ENCODE assay signal across 8 cellular contexts in genomic region chr19:46861691-46862503, GRCh38.
DNase-seq lines count a peak whose midpoint lies in the region; ATAC-seq and TF ChIP-seq lines count a peak whose summit lies in the region.

No MANE protein-coding gene starts in this region.

- no peaks in the 10 kb centered on the region for H3K9me2 ChIP-seq in SU-DHL-6 (replicated peaks; ENCODE audit: insufficient read depth, low read length)

- peaks cover 56% of the 10 kb centered on the region for H3K79me2 ChIP-seq in SU-DHL-6 (ENCODE audit: insufficient read depth, low read length)

- H3K4me1 ChIP-seq in subcutaneous abdominal adipose tissue (ENCODE audit: control insufficient read depth in 5 of 5, insufficient read depth in 5 of 5, low read length in 5 of 5): peaks cover 5 to 54% (median 52%) of the 10 kb centered on the region in 5 donors

- no peaks in the 10 kb centered on the region; the same call in none of the 2 replicates for H3F3A ChIP-seq in SU-DHL-6 (ENCODE audit: insufficient read depth)

- H2AFZ ChIP-seq in SU-DHL-6 (ENCODE audit: low read depth, low read length, severe bottlenecking): no peak overlapping the region

- no peak for TF ChIP-seq CTCF in AG09309 (IDR thresholded peaks at IDR 0.05; ENCODE audit: control insufficient read depth, insufficient read depth, low read depth, low read length, missing control alignments)
- TF ChIP-seq CTCF in GM12865 (IDR thresholded peaks at IDR 0.05; ENCODE audit: insufficient read depth, low read depth, low read length, missing control alignments): no peak
- TF ChIP-seq CTCF in SU-DHL-6 (IDR thresholded peaks at IDR 0.05; ENCODE audit: insufficient read depth, low read length, poor library complexity, severe bottlenecking): no peak

- H3K36me3 ChIP-seq in SU-DHL-6 (ENCODE audit: low read length): no peaks in the 10 kb centered on the region
- no peaks in the 10 kb centered on the region for H3K36me3 ChIP-seq in subcutaneous abdominal adipose tissue (ENCODE audit: control insufficient read depth in 5 of 5, insufficient read depth in 5 of 5, low read length in 5 of 5)

- ATAC-seq in GM19328 (IDR thresholded peaks at IDR 0.05; ENCODE audit: unreplicated experiment) (no peak), HG03571 (IDR thresholded peaks at IDR 0.05; ENCODE audit: unreplicated experiment) (no peak)

- peak overlapping the region; percentile 77 for H3K9ac ChIP-seq in SU-DHL-6 (ENCODE audit: low read length)
- peak overlapping the region in 4 of 5 donors; percentile 27 to 73 (median 68) for H3K9ac ChIP-seq in subcutaneous abdominal adipose tissue (ENCODE audit: low read length in 5 of 5)

- H3K4me3 ChIP-seq in AG09309 (ENCODE audit: control insufficient read depth, low read depth, low read length): peak overlapping the region; percentile 82
- peak overlapping the region; percentile 83 for H3K4me3 ChIP-seq in GM12865 (ENCODE audit: low read depth, low read length)
- peak overlapping the region; percentile 70 for H3K4me3 ChIP-seq in SU-DHL-6 (ENCODE audit: insufficient read depth, low read length, poor library complexity, severe bottlenecking)
- H3K4me3 ChIP-seq in iPS-11a (ENCODE audit: low read depth, low read length): peak overlapping the region; percentile 69
- H3K4me3 ChIP-seq in subcutaneous abdominal adipose tissue (ENCODE audit: low read depth in 1 of 5, low read length in 5 of 5): peak overlapping the region; percentile 70 to 90 (median 79)

- H3K27me3 ChIP-seq in SU-DHL-6 (ENCODE audit: low read length): no peaks in the 10 kb centered on the region
- no peaks in the 10 kb centered on the region for H3K27me3 ChIP-seq in subcutaneous abdominal adipose tissue (ENCODE audit: control insufficient read depth in 5 of 5, insufficient read depth in 4 of 5, low read length in 5 of 5)

- H3K27ac ChIP-seq in SU-DHL-6 (ENCODE audit: low read depth, low read length): peak overlapping the region; percentile 91
- peak overlapping the region; percentile 56 for H3K27ac ChIP-seq in subcutaneous abdominal adipose tissue (ENCODE audit: low read depth, low read length)

- H3K9me3 ChIP-seq in SU-DHL-6 (ENCODE audit: insufficient read depth, low read length) (no peaks in the 10 kb centered on the region), subcutaneous abdominal adipose tissue (ENCODE audit: control insufficient read depth in 5 of 5, low read length in 5 of 5) (no peaks in the 10 kb centered on the region)

- DNase-seq in AG09309 (ENCODE audit: low read depth) (no peak), GM12865 (ENCODE audit: low read depth) (peak; percentile 29), T1000 (lab: John Stamatoyannopoulos, UW) (no peak)

- H3K4me2 ChIP-seq in SU-DHL-6 (ENCODE audit: low read depth, low read length, poor library complexity, severe bottlenecking): peak overlapping the region; percentile 71

- H4K20me1 ChIP-seq in SU-DHL-6 (ENCODE audit: low read depth, low read length): peaks cover 13% of the 10 kb centered on the region; the same call in 1 of the 2 replicates
